Comparison of ENCODE assay signal across 6 cellular contexts in the genomic region with DNA sequence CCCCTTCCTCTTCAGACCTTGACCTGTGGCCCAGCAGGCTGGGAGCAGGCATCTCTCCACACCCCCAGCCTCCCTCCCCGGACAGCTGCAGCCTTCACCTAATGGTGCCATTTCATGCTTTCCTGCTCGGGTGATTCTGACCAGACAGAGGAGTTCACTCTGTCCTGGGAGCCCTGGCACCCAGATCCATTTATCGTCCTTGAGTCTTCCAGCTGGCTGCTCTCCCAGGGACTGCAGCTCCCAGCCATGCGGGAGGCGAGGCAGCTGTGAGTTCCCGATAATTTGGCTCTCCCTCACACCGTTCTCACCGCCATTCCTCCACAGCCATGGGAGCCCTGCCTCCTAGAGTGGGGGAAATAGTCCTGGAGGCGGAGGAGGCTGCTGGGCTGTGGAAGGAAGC. TPM values are rescaled to one million over a fixed set of nuclear protein-coding genes. Genes with fewer than 3 reads are reported as not detected.
"Had no signal": no experiment of that assay in that cellular context is flagged by ENCODE, and none has a peak within 500 bp of the region (broad histone marks: within the 10 kb centered on the region; RNA-seq: fewer than 3 reads in every experiment).

No MANE protein-coding gene starts in this region.

RNA-seq across cellular contexts. Expression of a gene that starts 32.6 kb away (rescaled TPM):
- total RNA-seq: esophagus mucosa, gastrocnemius medialis, kidney epithelial cell, left colon had no signal
- polyA plus RNA-seq: keratinocyte, liver had no signal
